Comparison of ENCODE assay signal across 16 cellular contexts in genomic region chr15:60858511-60859085, GRCh38.
DNase-seq lines count a peak whose midpoint lies in the region; ATAC-seq and TF ChIP-seq lines count a peak whose summit lies in the region.
"Had no signal": no experiment of that assay in that cellular context is flagged by ENCODE, and none has a peak within 500 bp of the region (broad histone marks: within the 10 kb centered on the region; RNA-seq: fewer than 3 reads in every experiment).

No MANE protein-coding gene starts in this region.

- no peak for ATAC-seq in CD4-positive, CD25-positive, alpha-beta regulatory T cell (ENCODE audit: low read depth in 2 of 2)
- ATAC-seq in GM23338 (no peak), GM18519 (IDR thresholded peaks at IDR 0.05; ENCODE audit: low FRiP score, unreplicated experiment) (no peak), GM18498 (IDR thresholded peaks at IDR 0.05; ENCODE audit: unreplicated experiment) (no peak)
- ATAC-seq: HepG2 had no signal

- peaks cover 4% of the 10 kb centered on the region for H3K4me1 ChIP-seq in CD4-positive, CD25-positive, alpha-beta regulatory T cell (ENCODE audit: control insufficient read depth, insufficient read depth, low read length, poor library complexity, severe bottlenecking)
- H3K4me1 ChIP-seq in GM23338 (ENCODE audit: insufficient read depth) (peaks cover 11% of the 10 kb centered on the region), mesenchymal stem cell (ENCODE audit: control insufficient read depth, insufficient read depth, low read depth, low read length) (no peaks in the 10 kb centered on the region)

- H2AK5ac ChIP-seq in mesenchymal stem cell (ENCODE audit: low read length, severe bottlenecking), result no peak overlapping the region

- no peaks in the 10 kb centered on the region for H3K27me3 ChIP-seq in CD4-positive, CD25-positive, alpha-beta regulatory T cell (ENCODE audit: control insufficient read depth, insufficient read depth, low read length)
- no peaks in the 10 kb centered on the region for H3K27me3 ChIP-seq in GM23338 (ENCODE audit: insufficient read depth)
- H3K27me3 ChIP-seq in mesenchymal stem cell (ENCODE audit: control insufficient read depth in 1 of 2, insufficient read depth in 1 of 2, low read length in 2 of 2), result no peaks in the 10 kb centered on the region

- no peak overlapping the region for H4K8ac ChIP-seq in mesenchymal stem cell (ENCODE audit: low read length)

- TF ChIP-seq CTCF in GM23338 (conservative IDR thresholded peaks at IDR 0.05; ENCODE audit: low read depth in 2 of 2), result no peak

- H3K9me3 ChIP-seq in CD4-positive, CD25-positive, alpha-beta regulatory T cell (ENCODE audit: control insufficient read depth in 2 of 2, low read length in 2 of 2), result no peaks in the 10 kb centered on the region
- no peaks in the 10 kb centered on the region for H3K9me3 ChIP-seq in mesenchymal stem cell (ENCODE audit: control insufficient read depth, low read length)

- no peak overlapping the region for H3K4me2 ChIP-seq in GM23338
- no peak overlapping the region for H3K4me2 ChIP-seq in mesenchymal stem cell (ENCODE audit: low read length, poor library complexity, severe bottlenecking)

- no peak overlapping the region for H2AFZ ChIP-seq in GM23338
- no peak overlapping the region for H2AFZ ChIP-seq in mesenchymal stem cell (ENCODE audit: low read depth, low read length)

- H3K79me2 ChIP-seq in GM23338 (replicated peaks; ENCODE audit: insufficient read depth), result no peaks in the 10 kb centered on the region

- H3K36me3 ChIP-seq in CD4-positive, CD25-positive, alpha-beta regulatory T cell (ENCODE audit: control insufficient read depth, insufficient read depth, low read length), result no peaks in the 10 kb centered on the region
- H3K36me3 ChIP-seq in GM23338 (ENCODE audit: insufficient read depth) (no peaks in the 10 kb centered on the region), mesenchymal stem cell (ENCODE audit: control insufficient read depth in 1 of 2, insufficient read depth in 2 of 2, low read depth in 1 of 2, low read length in 2 of 2) (no peaks in the 10 kb centered on the region)

- H4K91ac ChIP-seq in mesenchymal stem cell (ENCODE audit: low read length), result no peak overlapping the region

- DNase-seq in CD4-positive, CD25-positive, alpha-beta regulatory T cell, result no peak
- DNase-seq in GM23338 (ENCODE audit: low spot score) (peak; percentile 41), astrocyte of the hippocampus (ENCODE audit: low read depth, low spot score) (peak; percentile 73), mesenchymal stem cell (peak; percentile 6), LoVo (ENCODE audit: low spot score) (no peak)
- DNase-seq: DND-41, GOT3, KBM-7, MV-4-11, NCI-H187 treated with DMSO at 0.1 percent for 48 hours, NCI-H2227 treated with DMSO at 0.1 percent for 48 hours, NCI-H510A treated with DMSO at 0.1 percent for 48 hours had no signal

- H3K27ac Mint-ChIP-seq in CD4-positive, CD25-positive, alpha-beta regulatory T cell, result peak overlapping the region in 1 of 3 donors; percentile 15
- no peak overlapping the region for H3K27ac Mint-ChIP-seq in GM23338

- peaks cover 6 to 45% (median 18%) of the 10 kb centered on the region in 4 donors for H3K4me1 Mint-ChIP-seq in CD4-positive, CD25-positive, alpha-beta regulatory T cell
- H3K4me1 Mint-ChIP-seq in GM23338, result peaks cover 6% of the 10 kb centered on the region; the same call in 1 of the 3 replicates

- peak overlapping the region; percentile 27 for H3K4me3 ChIP-seq in CD4-positive, CD25-positive, alpha-beta regulatory T cell (ENCODE audit: low read depth, low read length)
- no peak overlapping the region for H3K4me3 ChIP-seq in GM23338
- H3K4me3 ChIP-seq in mesenchymal stem cell (ENCODE audit: insufficient read depth in 1 of 2, low read depth in 1 of 2, low read length in 2 of 2), result no peak overlapping the region

- no peaks in the 10 kb centered on the region for H3F3A ChIP-seq in GM23338 (replicated peaks; ENCODE audit: low read depth)

- H3K79me1 ChIP-seq in mesenchymal stem cell (replicated peaks; ENCODE audit: low read length, poor library complexity, severe bottlenecking), result no peaks in the 10 kb centered on the region

- peaks cover 30% of the 10 kb centered on the region for H3K9me2 ChIP-seq in GM23338 (ENCODE audit: insufficient read depth)

- no peak overlapping the region for H2BK5ac ChIP-seq in mesenchymal stem cell (ENCODE audit: low read depth, low read length, poor library complexity, severe bottlenecking)

- no peak overlapping the region for H2BK15ac ChIP-seq in mesenchymal stem cell (ENCODE audit: low read depth, poor library complexity, severe bottlenecking)

- H3K27me3 Mint-ChIP-seq in CD4-positive, CD25-positive, alpha-beta regulatory T cell, result no peaks in the 10 kb centered on the region
- H3K27me3 Mint-ChIP-seq in GM23338 (ENCODE audit: insufficient read depth, low read depth, poor library complexity), result no peaks in the 10 kb centered on the region

- H3K36me3 Mint-ChIP-seq in CD4-positive, CD25-positive, alpha-beta regulatory T cell, result no peaks in the 10 kb centered on the region
- no peaks in the 10 kb centered on the region for H3K36me3 Mint-ChIP-seq in GM23338 (ENCODE audit: low read depth)

- peak overlapping the region in 1 of 4 donors; percentile 39 for H3K4me3 Mint-ChIP-seq in CD4-positive, CD25-positive, alpha-beta regulatory T cell
- H3K4me3 Mint-ChIP-seq in GM23338, result no peak overlapping the region

- no peak overlapping the region for H3K18ac ChIP-seq in mesenchymal stem cell (ENCODE audit: low read depth in 1 of 2, low read length in 2 of 2)

- H3K27ac ChIP-seq in CD4-positive, CD25-positive, alpha-beta regulatory T cell (ENCODE audit: insufficient read depth, low read length, poor library complexity, severe bottlenecking), result no peak overlapping the region
- no peak overlapping the region for H3K27ac ChIP-seq in GM23338 (ENCODE audit: low read depth)
- H3K27ac ChIP-seq in mesenchymal stem cell (ENCODE audit: low read length, poor library complexity, severe bottlenecking), result no peak overlapping the region
- H3K27ac ChIP-seq: C4-2B had no signal

- WGBS in mesenchymal stem cell, result 58% methylated on average over 7 of the region's 8 CpGs

- H3K4ac ChIP-seq in mesenchymal stem cell (ENCODE audit: low read depth in 1 of 2, low read length in 2 of 2), result no peak overlapping the region

- no peak overlapping the region for H3K23ac ChIP-seq in mesenchymal stem cell (ENCODE audit: low read length in 2 of 2)

- no peak overlapping the region for H2BK12ac ChIP-seq in mesenchymal stem cell (ENCODE audit: low read length in 2 of 2)

- no peaks in the 10 kb centered on the region for H4K20me1 ChIP-seq in GM23338 (replicated peaks; ENCODE audit: insufficient read depth)

- H3K14ac ChIP-seq in mesenchymal stem cell (ENCODE audit: low read length in 2 of 2), result no peak overlapping the region

- H3K9me3 Mint-ChIP-seq in CD4-positive, CD25-positive, alpha-beta regulatory T cell, result peaks cover 0 to 2% (median 0%) of the 10 kb centered on the region in 7 donors
- H3K9me3 Mint-ChIP-seq in GM23338, result no peaks in the 10 kb centered on the region

- no peak overlapping the region for H2BK120ac ChIP-seq in mesenchymal stem cell (ENCODE audit: low read depth, low read length)

- H3K9ac ChIP-seq in mesenchymal stem cell (ENCODE audit: low read length), result no peak overlapping the region

TF ChIP-seq in GM23338, 12 proteins besides CTCF, POLR2A, EP300 and RAD21 (continues in another document):
- TF ChIP-seq EZH2 (IDR thresholded peaks at IDR 0.05; ENCODE audit: low read depth, unreplicated experiment) (no peak), STAT1 (IDR thresholded peaks at IDR 0.05; ENCODE audit: unreplicated experiment) (no peak), ETS1 (IDR thresholded peaks at IDR 0.05) (no peak), JUNB (IDR thresholded peaks at IDR 0.05; ENCODE audit: unreplicated experiment) (no peak), ZNF114 (CRISPR knock-in tag; IDR thresholded peaks at IDR 0.05) (no peak), ZNF331 (CRISPR knock-in tag; IDR thresholded peaks at IDR 0.05; ENCODE audit: low read depth) (no peak), CREB1 (CRISPR knock-in tag; IDR thresholded peaks at IDR 0.05; ENCODE audit: low read depth) (no peak), POLR2AphosphoS5 (IDR thresholded peaks at IDR 0.05; ENCODE audit: low read depth) (no peak)

Comparison
In these comparisons a context has a peak if more than half of its experiments do, and no peak if none do; other contexts are left out.
1. DNase-seq: peak in GM23338 (single experiment), astrocyte of the hippocampus (single experiment) and mesenchymal stem cell (single experiment); none in CD4-positive, CD25-positive, alpha-beta regulatory T cell (0 of 3) and LoVo (single experiment).